Comparison of ENCODE assay signal across 12 cellular contexts in genomic region chr12:4116251-4117111, GRCh38.
A peak's percentile ranks its signal among the peaks of the same experiment; 100 is the strongest.
DNase-seq lines count a peak whose midpoint lies in the region; ATAC-seq, FAIRE-seq and TF ChIP-seq lines count a peak whose summit lies in the region.
"Had no signal": no experiment of that assay in that cellular context is flagged by ENCODE, and none has a peak within 500 bp of the region (broad histone marks: within the 10 kb centered on the region; RNA-seq: fewer than 3 reads in every experiment).

No MANE protein-coding gene starts in this region.

- TF ChIP-seq RAD21 in GM12878 (IDR thresholded peaks at IDR 0.05; ENCODE audit: insufficient read depth, low read depth, low read length), result no peak

- H3K79me2 ChIP-seq in GM12878 (ENCODE audit: control insufficient read depth, insufficient read depth, low read length) (peaks cover 13% of the 10 kb centered on the region), PC-9 (ENCODE audit: low read depth) (no peaks in the 10 kb centered on the region)

- CTCF ChIA-PET in GM12878 (lab: Yijun Ruan, JAX) (interaction anchor here (0.6 to 9.7 kb wide), 13 partner anchors 9 to 157 kb away, joined by 3 to 256 read pairs (median 7); partner anchors contain the start of gene CCND2), PC-9 (lab: Charles Lee) (no interaction called here)

- H3K9ac ChIP-seq in BLaER1, result 0 out of 2 replicates have a peak overlapping the region, but pooled peaks have one; percentile 20
- H3K9ac ChIP-seq in GM12878 (ENCODE audit: control insufficient read depth, insufficient read depth, low read length), result peak overlapping the region; percentile 83

- H4K20me1 ChIP-seq in BLaER1 (no peaks in the 10 kb centered on the region), GM12878 (ENCODE audit: control insufficient read depth, insufficient read depth) (no peaks in the 10 kb centered on the region), PC-9 (ENCODE audit: insufficient read depth) (no peaks in the 10 kb centered on the region)

- H3K27me3 ChIP-seq in BLaER1, result no peaks in the 10 kb centered on the region
- H3K27me3 ChIP-seq in GM12878 (replicated peaks in 1 of 2; ENCODE audit: control insufficient read depth in 2 of 2, insufficient read depth in 2 of 2, low read length in 1 of 2), result no peaks in the 10 kb centered on the region
- H3K27me3 ChIP-seq in PC-9 (ENCODE audit: insufficient read depth, low read depth), result peaks cover 84% of the 10 kb centered on the region

- H3K4me3 ChIP-seq in BLaER1, result no peak overlapping the region
- H3K4me3 ChIP-seq in GM12878, result peak overlapping the region; percentile 56
- no peak overlapping the region for H3K4me3 ChIP-seq in PC-9
- H3K4me3 ChIP-seq: dorsolateral prefrontal cortex, stomach had no signal

- SMC1A ChIA-PET in GM12878 (lab: Charles Lee; ENCODE audit: uncharacterized antibody, unreplicated experiment), result interaction anchor here (0.8 to 13.3 kb wide), 17 partner anchors 9 to 206 kb away, joined by 3 to 395 read pairs (median 8); partner anchors contain the start of gene CCND2

- TF ChIP-seq POLR2A in GM12878 (IDR thresholded peaks at IDR 0.05; ENCODE audit: low read depth, low read length), result no peak

- TF ChIP-seq CTCF in GM12878 (IDR thresholded peaks at IDR 0.05 in 2 of 3, conservative IDR thresholded peaks at IDR 0.05 in 1 of 3; ENCODE audit: control insufficient read depth in 2 of 3, extremely low read depth in 1 of 3, insufficient read depth in 1 of 3, low read depth in 3 of 3, low read length in 3 of 3) (no peak), PC-9 (conservative IDR thresholded peaks at IDR 0.05) (no peak)

- peaks cover 75% of the 10 kb centered on the region for H3K4me1 ChIP-seq in BLaER1
- H3K4me1 ChIP-seq in GM12878 (ENCODE audit: control insufficient read depth, insufficient read depth, low read length), result peaks cover 62% of the 10 kb centered on the region
- no peaks in the 10 kb centered on the region for H3K4me1 ChIP-seq in PC-9 (replicated peaks; ENCODE audit: insufficient read depth)

- in situ Hi-C loops in GM12878 (cut with MboI), result no loop called here

- H3K9me2 ChIP-seq in PC-9 (ENCODE audit: insufficient read depth), result no peaks in the 10 kb centered on the region

- POLR2A ChIA-PET in GM12878 (lab: Charles Lee), result interaction anchor here (0.8 to 10.2 kb wide), 12 partner anchors 9 to 156 kb away, joined by 3 to 245 read pairs (median 8); partner anchors contain the start of gene CCND2
- POLR2A ChIA-PET in PC-9 (lab: Charles Lee; ENCODE audit: unreplicated experiment), result no interaction called here

- H3K36me3 ChIP-seq in BLaER1 (no peaks in the 10 kb centered on the region), GM12878 (ENCODE audit: control insufficient read depth in 2 of 2, insufficient read depth in 2 of 2, low read length in 1 of 2) (no peaks in the 10 kb centered on the region), PC-9 (ENCODE audit: low read depth) (no peaks in the 10 kb centered on the region)
- H3K36me3 ChIP-seq: stomach had no signal

- H3K9me3 ChIP-seq in BLaER1, result no peaks in the 10 kb centered on the region
- no peaks in the 10 kb centered on the region for H3K9me3 ChIP-seq in GM12878 (replicated peaks; ENCODE audit: control insufficient read depth, insufficient read depth, low read length)
- H3K9me3 ChIP-seq in PC-9 (ENCODE audit: insufficient read depth, low read depth), result no peaks in the 10 kb centered on the region
- H3K9me3 ChIP-seq: stomach had no signal

- H2AFZ ChIP-seq in GM12878 (ENCODE audit: control insufficient read depth, low read depth, low read length), result no peak overlapping the region
- no peak overlapping the region for H2AFZ ChIP-seq in PC-9

- H3K4me2 ChIP-seq in BLaER1, result peak overlapping the region; percentile 96
- H3K4me2 ChIP-seq in GM12878 (ENCODE audit: control insufficient read depth, insufficient read depth), result peak overlapping the region; percentile 96
- no peak overlapping the region for H3K4me2 ChIP-seq in PC-9

- no peak for TF ChIP-seq EP300 in GM12878 (IDR thresholded peaks at IDR 0.05; ENCODE audit: borderline replicate concordance in 1 of 2, control insufficient read depth in 1 of 2, low read depth in 2 of 2, low read length in 2 of 2)

- RAD21 ChIA-PET in GM12878 (lab: Charles Lee; ENCODE audit: unreplicated experiment), result interaction anchor here (1.0 to 10.4 kb wide), 15 partner anchors 9 to 162 kb away, joined by 3 to 360 read pairs (median 7); partner anchors contain the start of gene CCND2

- intact Hi-C loops in GM12878 (cut with micrococcal nuclease; ENCODE audit: unreplicated experiment) (loop anchor here (10.0 kb wide), 1 partner anchor 232 kb away; no protein-coding TSS in a partner anchor), PC-9 (cut with micrococcal nuclease; ENCODE audit: unreplicated experiment) (no loop called here)

- 82% methylated on average over 12 of the region's 12 CpGs for WGBS in GM12878 (ENCODE audit: insufficient coverage, insufficient replicate concordance, low lambda C conversion rate, missing lambda C conversion rate)

- H3F3A ChIP-seq in PC-9 (ENCODE audit: insufficient read depth, low read depth), result no peaks in the 10 kb centered on the region

- DNase-seq in HS-27A (ENCODE audit: low read depth) (peak; percentile 45), GM12878 (ENCODE audit: low read depth, low spot score) (no peak), left lobe of liver (ENCODE audit: low spot score) (peak; percentile 19), DMS 273 (lab: John Stamatoyannopoulos, UW; ENCODE audit: unreplicated experiment) (no peak), PC-9 (no peak), NCI-H2196 (lab: John Stamatoyannopoulos, UW; ENCODE audit: unreplicated experiment) (no peak)
- DNase-seq: activated CD4-positive, alpha-beta T cell treated with anti-CD3 and anti-CD28 coated beads for 1 hour; dorsolateral prefrontal cortex; posterior cingulate gyrus; stomach had no signal

- no peak for FAIRE-seq in GM12878 (lab: Jason Lieb, UNC)

- peak overlapping the region; percentile 67 for H3K27ac ChIP-seq in BLaER1
- H3K27ac ChIP-seq in GM12878 (ENCODE audit: control insufficient read depth, insufficient read depth), result peak overlapping the region; percentile 95
- no peak overlapping the region for H3K27ac ChIP-seq in PC-9
- H3K27ac ChIP-seq: dorsolateral prefrontal cortex, stomach had no signal

- ATAC-seq in GM12878 (peak; percentile 4; the same call in 2 of the 3 replicates), left lobe of liver (no peak), GM19395 (IDR thresholded peaks at IDR 0.05; ENCODE audit: unreplicated experiment) (no peak)

- BruUV-seq in GM12878 (replicated peaks; lab: Mats Ljungman, UMichigan) (no TSS peak), PC-9 (replicated peaks; lab: Mats Ljungman, UMichigan) (no TSS peak)

TF ChIP-seq in GM12878, 131 proteins besides CTCF, POLR2A, EP300 and RAD21 (continues in another document):
- TF ChIP-seq PAX5 (IDR thresholded peaks at IDR 0.05; ENCODE audit: borderline replicate concordance, low read depth, low read length) (0 out of 2 replicates have a peak, but pooled peaks have one; percentile 6), ZNF24 (IDR thresholded peaks at IDR 0.05) (no peak), NKRF (conservative IDR thresholded peaks at IDR 0.05) (0 out of 2 replicates have a peak, but pooled peaks have one; percentile 31), HCFC1 (IDR thresholded peaks at IDR 0.05; ENCODE audit: low read length) (no peak), POLR2AphosphoS5 (IDR thresholded peaks at IDR 0.05; ENCODE audit: low read length) (peak; percentile 50; the same call in 1 of the 2 replicates), STAT3 (IDR thresholded peaks at IDR 0.05; ENCODE audit: low read depth, low read length) (no peak), MYB (IDR thresholded peaks at IDR 0.05; ENCODE audit: borderline replicate concordance, low read depth, low read length) (no peak), WRNIP1 (IDR thresholded peaks at IDR 0.05; ENCODE audit: borderline replicate concordance, low read depth, low read length) (0 out of 2 replicates have a peak, but pooled peaks have one; percentile 13), SPI1 (IDR thresholded peaks at IDR 0.05; ENCODE audit: borderline replicate concordance, insufficient read depth, low read depth, low read length) (peak; percentile 74; the same call in 1 of the 2 replicates), EZH2 (IDR thresholded peaks at IDR 0.05; ENCODE audit: borderline replicate concordance, control insufficient read depth, low read depth, low read length) (no peak)

Comparison
In these comparisons a context has a peak if more than half of its experiments do, and no peak if none do; other contexts are left out.
1. DNase-seq: peak in HS-27A (single experiment) and left lobe of liver (single experiment); none in GM12878 (single experiment), DMS 273 (single experiment), PC-9 (0 of 2) and NCI-H2196 (single experiment).